In the genomic region with DNA sequence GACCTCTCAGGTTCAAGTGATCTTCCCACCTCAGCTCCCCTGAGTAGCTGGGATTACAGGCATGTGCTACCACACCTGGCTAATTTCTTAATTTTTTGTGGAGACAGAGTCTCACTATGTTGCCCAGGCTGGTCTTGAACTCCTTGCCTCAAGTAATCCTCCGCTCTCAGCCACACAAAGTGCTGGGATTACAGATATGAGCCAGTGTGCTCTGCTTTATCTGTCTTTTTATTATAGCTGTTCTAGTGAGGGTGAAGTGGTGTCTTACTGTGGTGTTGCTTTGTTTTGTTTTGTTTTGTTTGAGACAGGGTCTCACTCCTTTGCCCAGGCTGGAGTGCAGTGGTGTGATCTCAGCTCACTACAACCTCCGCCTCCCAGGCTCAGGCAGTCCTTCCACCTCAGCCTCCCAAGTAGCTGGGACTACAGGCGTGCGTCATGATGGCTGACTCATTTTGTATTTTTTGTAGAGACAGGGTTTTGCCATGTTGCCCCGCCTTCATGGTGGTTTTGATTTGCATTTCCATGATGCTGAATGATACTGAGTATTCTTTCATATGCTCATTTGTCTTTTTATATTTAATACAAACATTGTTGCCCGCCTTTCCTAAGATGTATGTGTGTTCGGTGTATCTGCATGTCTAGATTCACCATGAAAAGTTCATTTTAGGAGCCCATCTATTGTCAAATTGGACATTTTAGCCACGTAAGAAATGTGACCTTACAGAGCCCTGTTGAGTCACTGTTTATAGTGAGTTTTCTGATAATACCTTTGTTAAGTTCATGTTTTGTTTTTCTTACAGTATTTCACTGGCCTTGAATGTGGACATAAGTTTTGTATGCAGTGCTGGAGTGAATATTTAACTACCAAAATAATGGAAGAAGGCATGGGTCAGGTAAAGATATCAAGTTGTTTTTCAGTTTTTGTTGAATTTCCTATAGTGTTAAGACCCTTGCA, we compare ENCODE assay signal across 1 cellular context.
TF ChIP-seq lines count a peak whose summit lies in the region.

No MANE protein-coding gene starts in this region.

TF ChIP-seq in HepG2, 621 proteins besides CTCF, POLR2A, EP300 and RAD21 (continued from another document):
- TF ChIP-seq, protein P1, sequence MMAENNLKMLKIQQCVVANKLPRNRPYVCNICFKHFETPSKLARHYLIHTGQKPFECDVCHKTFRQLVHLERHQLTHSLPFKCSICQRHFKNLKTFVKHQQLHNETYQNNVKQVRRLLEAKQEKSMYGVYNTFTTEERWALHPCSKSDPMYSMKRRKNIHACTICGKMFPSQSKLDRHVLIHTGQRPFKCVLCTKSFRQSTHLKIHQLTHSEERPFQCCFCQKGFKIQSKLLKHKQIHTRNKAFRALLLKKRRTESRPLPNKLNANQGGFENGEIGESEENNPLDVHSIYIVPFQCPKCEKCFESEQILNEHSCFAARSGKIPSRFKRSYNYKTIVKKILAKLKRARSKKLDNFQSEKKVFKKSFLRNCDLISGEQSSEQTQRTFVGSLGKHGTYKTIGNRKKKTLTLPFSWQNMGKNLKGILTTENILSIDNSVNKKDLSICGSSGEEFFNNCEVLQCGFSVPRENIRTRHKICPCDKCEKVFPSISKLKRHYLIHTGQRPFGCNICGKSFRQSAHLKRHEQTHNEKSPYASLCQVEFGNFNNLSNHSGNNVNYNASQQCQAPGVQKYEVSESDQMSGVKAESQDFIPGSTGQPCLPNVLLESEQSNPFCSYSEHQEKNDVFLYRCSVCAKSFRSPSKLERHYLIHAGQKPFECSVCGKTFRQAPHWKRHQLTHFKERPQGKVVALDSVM (CRISPR knock-in tag; IDR thresholded peaks at IDR 0.05) = 0 out of 2 replicates have a peak, but pooled peaks have one; percentile 15
